ENCODE assay signal across 1 cellular context in genomic region chr9:8832956-8833355, GRCh38.
TF ChIP-seq lines count a peak whose summit lies in the region.

No MANE protein-coding gene starts in this region.

TF ChIP-seq in WTC11, 78 proteins besides CTCF, POLR2A, EP300 and RAD21 (continued from another document):
- TF ChIP-seq ARID4B (CRISPR knock-in tag; IDR thresholded peaks at IDR 0.05; ENCODE audit: borderline replicate concordance) (no peak), CDX4 (CRISPR knock-in tag; IDR thresholded peaks at IDR 0.05; ENCODE audit: borderline replicate concordance) (no peak)
TF ChIP-seq in WTC11: peak in this region for 0.
